In the genomic region with DNA sequence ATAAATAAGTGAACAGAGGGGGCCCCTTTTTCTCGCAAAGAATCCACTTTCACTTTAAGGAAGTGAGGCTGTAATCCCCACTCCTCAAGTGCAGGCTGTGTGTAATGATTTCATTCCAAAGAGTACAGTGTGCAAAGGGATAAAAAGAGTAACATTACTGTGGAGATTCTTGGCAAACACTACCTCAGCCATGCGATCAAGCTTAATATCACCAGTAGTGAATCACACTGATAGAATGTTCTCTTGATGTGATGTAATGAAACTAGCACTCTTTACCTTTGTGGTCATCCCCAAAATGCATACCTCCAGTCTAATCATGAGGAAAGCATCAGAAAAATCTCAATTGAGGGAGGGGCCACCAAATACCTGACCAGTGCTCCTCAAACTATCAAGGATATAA, we compare ENCODE assay signal across 18 cellular contexts.
DNase-seq lines count a peak whose midpoint lies in the region; ATAC-seq and TF ChIP-seq lines count a peak whose summit lies in the region.
"Had no signal": no experiment of that assay in that cellular context is flagged by ENCODE, and none has a peak within 500 bp of the region (broad histone marks: within the 10 kb centered on the region; RNA-seq: fewer than 3 reads in every experiment).

No MANE protein-coding gene starts in this region.

- TF ChIP-seq CTCF in mammary epithelial cell (conservative IDR thresholded peaks at IDR 0.05 in 1 of 2, IDR thresholded peaks at IDR 0.05 in 1 of 2; ENCODE audit: extremely low read depth in 1 of 2, insufficient read depth in 1 of 2, low read depth in 1 of 2, low read length in 2 of 2) (no peak), stomach (IDR thresholded peaks at IDR 0.05) (no peak)

- dilution Hi-C loops in mammary epithelial cell (cut with HindIII; ENCODE audit: low sequenced_read_pairs): no loop called here

- H3K4me3 ChIP-seq in mammary epithelial cell (replicated peaks in 1 of 3; ENCODE audit: insufficient read depth in 1 of 3, low read depth in 2 of 3, low read length in 3 of 3) (no peak overlapping the region), stomach (no peak overlapping the region)
- H3K4me3 ChIP-seq: tibial nerve had no signal

- no peaks in the 10 kb centered on the region for H3K79me2 ChIP-seq in mammary epithelial cell (ENCODE audit: insufficient read depth, low read length)

- no peak overlapping the region for H3K9ac ChIP-seq in mammary epithelial cell (ENCODE audit: insufficient read depth, low read length)

- CTCF ChIA-PET in mammary epithelial cell (lab: Charles Lee; ENCODE audit: low non-redundant PET): interaction anchor here (0.7 kb wide), 1 partner anchor 1402 kb away, joined by 7 read pairs; no protein-coding TSS in a partner anchor

- TF ChIP-seq EP300 in stomach (IDR thresholded peaks at IDR 0.05): no peak

- intact Hi-C loops in mammary epithelial cell (cut with micrococcal nuclease) (no loop called here), stomach (cut with DNase I; ENCODE audit: low total_unique reads) (no loop called here)

- no peak for TF ChIP-seq POLR2A in stomach (IDR thresholded peaks at IDR 0.05)

- H3K4me2 ChIP-seq in mammary epithelial cell (ENCODE audit: insufficient read depth, low read depth, low read length): peak overlapping the region; percentile 56

- H2AFZ ChIP-seq in mammary epithelial cell (ENCODE audit: low read depth, low read length): peak overlapping the region; percentile 42

- in situ Hi-C loops in ACHN (cut with HindIII; ENCODE audit: low pct_ligation_motif_present, low pct_unique_long_range_greater_than_20kb, low sequenced_read_pairs) (no loop called here), mammary epithelial cell (cut with MboI; ENCODE audit: low sequenced_read_pairs in 2 of 2) (no loop called here)

- 41% methylated on average over 2 of the region's 2 CpGs for WGBS in mammary epithelial cell (ENCODE audit: low coverage, missing lambda C conversion rate)
- WGBS in stomach, 5 donors: 69 to 83% (median 73%) methylated on average over 2 of the region's 2 CpGs

- no peaks in the 10 kb centered on the region for H4K20me1 ChIP-seq in mammary epithelial cell (ENCODE audit: insufficient read depth, low read length)

- peak overlapping the region; percentile 51 for H3K27ac ChIP-seq in mammary epithelial cell (ENCODE audit: insufficient read depth, low read depth, low read length)
- no peak overlapping the region for H3K27ac ChIP-seq in stomach
- H3K27ac ChIP-seq: tibial nerve, WERI-Rb-1 had no signal

- DNase-seq in ACHN (peak; percentile 84), M059J (ENCODE audit: low read depth) (peak; percentile 11), mammary epithelial cell (peak; percentile 76), kidney glomerular epithelial cell (lab: John Stamatoyannopoulos, UW) (peak; percentile 98), SW480 (ENCODE audit: low spot score) (no peak), stomach (no peak), T-helper 9 cell (no peak)
- DNase-seq: activated CD4-positive, alpha-beta memory T cell treated with anti-CD3 and anti-CD28 coated beads, Interleukin-2, amount 10 ng/mL, durations not matched to agents 7 days and 5 days; activated T-cell treated with anti-CD3 and anti-CD28 coated beads, Interleukin-2, amount 50 U/mL, for 24 hours; islet precursor cell; midbrain; NCI-H1930; NCI-H446 treated with DMSO at 0.1 percent for 48 hours; SHP77; stimulated activated naive B cell treated with anti-CD40 and anti-IgM and Interleukin-4, amounts not matched to agents 10 μg/mL and 1 μg/mL and 100 μg/mL, for 72 hours; WERI-Rb-1 had no signal

- H3K9me3 ChIP-seq in mammary epithelial cell (replicated peaks; ENCODE audit: insufficient read depth, low read length): no peaks in the 10 kb centered on the region
- H3K9me3 ChIP-seq in stomach: no peaks in the 10 kb centered on the region
- H3K9me3 ChIP-seq: tibial nerve had no signal

- H3K36me3 ChIP-seq in mammary epithelial cell (ENCODE audit: insufficient read depth, low read length): no peaks in the 10 kb centered on the region
- H3K36me3 ChIP-seq in stomach: no peaks in the 10 kb centered on the region
- H3K36me3 ChIP-seq: tibial nerve, WERI-Rb-1 had no signal

- no peak for ATAC-seq in HG02588 (IDR thresholded peaks at IDR 0.05; ENCODE audit: unreplicated experiment)
- ATAC-seq: stimulated activated naive B cell treated with anti-CD40 and anti-IgM and Interleukin-4, amounts not matched to agents 10 μg/mL and 1 μg/mL and 100 μg/mL, for 72 hours had no signal

- H3K27me3 ChIP-seq in mammary epithelial cell (ENCODE audit: insufficient read depth, low read length) (no peaks in the 10 kb centered on the region), stomach (no peaks in the 10 kb centered on the region)
- H3K27me3 ChIP-seq: tibial nerve had no signal

- BruUV-seq in mammary epithelial cell (replicated peaks; lab: Mats Ljungman, UMichigan): no TSS peak

- H3K4me1 ChIP-seq in mammary epithelial cell (ENCODE audit: insufficient read depth, low read length): peaks cover 16% of the 10 kb centered on the region
- no peaks in the 10 kb centered on the region for H3K4me1 ChIP-seq in stomach
- H3K4me1 ChIP-seq: tibial nerve had no signal

Comparison
In these comparisons a context has a peak if more than half of its experiments do, and no peak if none do; other contexts are left out.
1. DNase-seq: peak in ACHN (single experiment), M059J (single experiment), mammary epithelial cell (single experiment) and kidney glomerular epithelial cell (single experiment); none in SW480 (single experiment), stomach (single experiment) and T-helper 9 cell (single experiment).